21 cellular contexts compared by ENCODE assay signal in the genomic region with DNA sequence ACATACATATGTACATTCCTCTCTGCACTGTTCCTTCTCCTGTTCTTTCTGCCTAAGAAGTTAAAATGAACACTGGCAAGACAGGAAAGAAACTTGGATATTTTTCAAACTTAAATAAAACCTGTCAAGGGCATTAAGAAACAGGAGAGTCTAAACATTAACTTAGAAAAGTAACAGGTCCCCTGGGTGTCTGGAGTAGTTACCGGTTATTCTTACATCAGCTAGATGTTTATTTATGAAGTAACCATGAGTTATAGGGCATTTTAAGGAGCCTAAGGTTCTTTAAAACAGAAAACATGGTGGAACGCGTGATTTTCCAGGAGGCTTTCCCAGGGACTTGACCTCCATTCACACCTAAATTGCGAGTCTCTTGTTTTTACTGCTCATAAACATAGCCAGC.
"Had no signal": no experiment of that assay in that cellular context is flagged by ENCODE, and none has a peak within 500 bp of the region (broad histone marks: within the 10 kb centered on the region; RNA-seq: fewer than 3 reads in every experiment).

No MANE protein-coding gene starts in this region.

- H3K27ac Mint-ChIP-seq: naive B cell; stimulated activated memory B cell treated with anti-CD40 and anti-IgM and Interleukin-4, amounts not matched to agents 10 μg/mL and 1 μg/mL and 100 μg/mL, for 72 hours had no signal

- H3K27me3 Mint-ChIP-seq: naive B cell; stimulated activated naive CD8-positive, alpha-beta T cell treated with anti-CD3 and anti-CD28 coated beads, Interleukin-15, Interleukin-2, amounts not matched to agents 100 ng/mL and 50 ng/mL, for 24 hours had no signal

- H3K4me1 Mint-ChIP-seq: naive B cell; stimulated activated memory B cell treated with anti-CD40 and anti-IgM and Interleukin-4, amounts not matched to agents 10 μg/mL and 1 μg/mL and 100 μg/mL, for 72 hours had no signal

- H3K27me3 ChIP-seq: dorsolateral prefrontal cortex, neutrophil, spleen, tibial artery, upper lobe of left lung, uterus had no signal

- H3K9me3 Mint-ChIP-seq: naive B cell; stimulated activated memory B cell treated with anti-CD40 and anti-IgM and Interleukin-4, amounts not matched to agents 10 μg/mL and 1 μg/mL and 100 μg/mL, for 72 hours; stimulated activated naive CD8-positive, alpha-beta T cell treated with anti-CD3 and anti-CD28 coated beads, Interleukin-15, Interleukin-2, amounts not matched to agents 100 ng/mL and 50 ng/mL, for 24 hours had no signal

- H3K9me3 ChIP-seq: heart right ventricle, neutrophil, psoas muscle, spleen, tibial artery, upper lobe of left lung, uterus had no signal

- FAIRE-seq: frontal cortex had no signal

- H3K4me3 Mint-ChIP-seq: naive B cell; stimulated activated memory B cell treated with anti-CD40 and anti-IgM and Interleukin-4, amounts not matched to agents 10 μg/mL and 1 μg/mL and 100 μg/mL, for 72 hours; stimulated activated naive CD8-positive, alpha-beta T cell treated with anti-CD3 and anti-CD28 coated beads, Interleukin-15, Interleukin-2, amounts not matched to agents 100 ng/mL and 50 ng/mL, for 24 hours had no signal

- H3K4me1 ChIP-seq: heart right ventricle, psoas muscle, spleen, tibial artery, upper lobe of left lung, uterus had no signal

- H3K36me3 Mint-ChIP-seq: naive B cell; stimulated activated memory B cell treated with anti-CD40 and anti-IgM and Interleukin-4, amounts not matched to agents 10 μg/mL and 1 μg/mL and 100 μg/mL, for 72 hours had no signal

- DNase-seq: cortex of kidney; dorsolateral prefrontal cortex; effector CD8-positive, alpha-beta T cell; heart right ventricle; hypothalamus; islet precursor cell; mesendoderm; naive B cell; psoas muscle; spleen; stimulated activated CD4-positive, alpha-beta T cell treated with anti-CD3 and anti-CD28 coated beads, Interleukin-15, amount 100 ng/mL, for 24 hours; stimulated activated CD4-positive, alpha-beta T cell treated with anti-CD3 and anti-CD28 coated beads, Interleukin-1b, Interleukin-23, amount 100 ng/mL, for 48 hours; stimulated activated CD4-positive, alpha-beta T cell treated with anti-CD3 and anti-CD28 coated beads, Interleukin-4, amount 100 ng/mL, for 24 hours; tibial artery; upper lobe of left lung; uterus had no signal

- H3K4me3 ChIP-seq: dorsolateral prefrontal cortex, heart right ventricle, psoas muscle, spleen, tibial artery, upper lobe of left lung, uterus had no signal

- H3K27ac ChIP-seq: dorsolateral prefrontal cortex, heart right ventricle, neutrophil, psoas muscle, spleen, tibial artery, upper lobe of left lung, uterus had no signal

- ATAC-seq: heart right ventricle; psoas muscle; sciatic nerve; stimulated activated memory B cell treated with anti-CD40 and anti-IgM and Interleukin-4, amounts not matched to agents 10 μg/mL and 1 μg/mL and 100 μg/mL, for 72 hours had no signal

- H3K36me3 ChIP-seq: heart right ventricle, neutrophil, tibial artery, uterus had no signal
